ENCODE assay signal across 23 cellular contexts in the genomic region with DNA sequence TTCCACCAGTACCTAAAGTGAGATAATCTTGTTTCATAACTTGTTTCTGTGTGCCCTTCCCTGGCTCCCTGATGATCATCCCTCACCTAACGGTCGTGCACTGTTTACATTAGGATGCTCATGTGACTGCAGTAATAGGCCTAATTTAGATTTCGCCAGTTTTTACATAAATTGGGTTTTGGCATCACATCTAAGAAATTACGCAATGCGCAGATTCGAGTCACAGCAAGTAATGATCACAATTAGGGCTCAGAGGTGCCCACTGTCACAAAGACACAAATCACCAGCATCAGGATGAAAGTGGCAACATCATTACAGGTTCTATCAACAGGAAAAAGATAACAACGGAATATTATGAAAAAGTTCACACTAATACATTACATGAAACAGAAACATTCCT.
DNase-seq lines count a peak whose midpoint lies in the region; ATAC-seq, FAIRE-seq and TF ChIP-seq lines count a peak whose summit lies in the region.
"Had no signal": no experiment of that assay in that cellular context is flagged by ENCODE, and none has a peak within 500 bp of the region (broad histone marks: within the 10 kb centered on the region; RNA-seq: fewer than 3 reads in every experiment).

No MANE protein-coding gene starts in this region.

- H2AFZ ChIP-seq in HepG2 (ENCODE audit: low read length) = no peak overlapping the region
- H2AFZ ChIP-seq in Karpas-422 (ENCODE audit: low read length) = no peak overlapping the region

- CTCF ChIA-PET in HepG2 (lab: Yijun Ruan, JAX; ENCODE audit: low intra/inter-chr PET ratio, low total read pairs) = no interaction called here

- WGBS in HepG2 (ENCODE audit: low lambda C conversion rate) = 94% methylated on average over 7 of the region's 7 CpGs
- whole genome bisulfite sequencing in right lobe of liver (ENCODE audit: insufficient coverage, low coverage, low lambda C conversion rate, missing lambda C conversion rate) = 55% methylated on average over 7 of the region's 7 CpGs

- peaks cover 1% of the 10 kb centered on the region for H3K27me3 Mint-ChIP-seq in endothelial cell (ENCODE audit: unreplicated experiment)
- H3K27me3 Mint-ChIP-seq: CD4-positive, alpha-beta memory T cell had no signal

- H3K9me3 ChIP-seq in HepG2 (ENCODE audit: low read length) = no peaks in the 10 kb centered on the region
- H3K9me3 ChIP-seq in right lobe of liver = no peaks in the 10 kb centered on the region
- H3K9me3 ChIP-seq in Karpas-422 (ENCODE audit: low read length) = no peaks in the 10 kb centered on the region
- H3K9me3 ChIP-seq: A549, Caco-2, SK-N-SH had no signal

- peaks cover 2% of the 10 kb centered on the region for H3K79me2 ChIP-seq in HepG2 (ENCODE audit: insufficient read depth, low read length)
- peaks cover 82% of the 10 kb centered on the region for H3K79me2 ChIP-seq in Karpas-422 (ENCODE audit: low read length)

- H3K9ac ChIP-seq in HepG2 (ENCODE audit: insufficient read depth, low read depth, low read length) (no peak overlapping the region), Karpas-422 (ENCODE audit: low read length) (no peak overlapping the region)
- H3K9ac ChIP-seq: BLaER1 treated with 17β-estradiol and CSF1 and Interleukin-3, amounts not matched to agents 10 nM and 100 nM; SK-N-SH had no signal

- no TSS peak for BruUV-seq in HepG2 (replicated peaks; lab: Mats Ljungman, UMichigan)

- no peak for TF ChIP-seq RAD21 in HepG2 (CRISPR knock-in tag; IDR thresholded peaks at IDR 0.05)

- DNase-seq in HepG2 (ENCODE audit: low spot score) (no peak), right lobe of liver (no peak), NCI-H2227 (lab: John Stamatoyannopoulos, UW; ENCODE audit: unreplicated experiment) (peak; percentile 3), endothelial cell (ENCODE audit: low spot score) (no peak), Karpas-422 (no peak), RPMI8226 (no peak)
- DNase-seq: AML-193; Caco-2; CD4-positive, alpha-beta memory T cell; DMS79 treated with DMSO at 0.1 percent for 48 hours; GF-D8; NCI-H1092; NCI-H1436 treated with DMSO at 0.1 percent for 48 hours; NCI-H2029; NCI-H510A; SK-N-SH; T-helper 2 cell had no signal

- H3K4me3 ChIP-seq in HepG2 (replicated peaks in 1 of 3; ENCODE audit: insufficient read depth in 1 of 3, low read depth in 2 of 3, low read length in 3 of 3) (no peak overlapping the region), right lobe of liver (no peak overlapping the region), Karpas-422 (ENCODE audit: low read length) (no peak overlapping the region)
- H3K4me3 ChIP-seq: A549; BLaER1 treated with 17β-estradiol and CSF1 and Interleukin-3, amounts not matched to agents 10 nM and 100 nM had no signal

- no peak for ATAC-seq in HepG2
- ATAC-seq in right lobe of liver = no peak
- no peak for ATAC-seq in GM21381 (IDR thresholded peaks at IDR 0.05; ENCODE audit: unreplicated experiment)
- ATAC-seq: A549 had no signal

- no peaks in the 10 kb centered on the region for H3K27me3 ChIP-seq in HepG2 (ENCODE audit: control insufficient read depth in 1 of 2, insufficient read depth in 2 of 2, low read length in 2 of 2)
- H3K27me3 ChIP-seq in right lobe of liver = no peaks in the 10 kb centered on the region
- H3K27me3 ChIP-seq in Karpas-422 (ENCODE audit: low read length) = no peaks in the 10 kb centered on the region
- H3K27me3 ChIP-seq: BLaER1 treated with 17β-estradiol and CSF1 and Interleukin-3, amounts not matched to agents 10 nM and 100 nM had no signal

- H3K27ac Mint-ChIP-seq in endothelial cell (ENCODE audit: unreplicated experiment) = no peak overlapping the region

- no peak for TF ChIP-seq EP300 in HepG2 (IDR thresholded peaks at IDR 0.05; ENCODE audit: low read depth in 2 of 2, low read length in 2 of 2)
- no peak for TF ChIP-seq EP300 in HepG2 (CRISPR knock-in tag; IDR thresholded peaks at IDR 0.05; ENCODE audit: borderline replicate concordance)

- no peak for TF ChIP-seq CTCF in HepG2 (CRISPR knock-in tag; IDR thresholded peaks at IDR 0.05)
- no peak for TF ChIP-seq CTCF in right lobe of liver (IDR thresholded peaks at IDR 0.05)
- TF ChIP-seq CTCF in endothelial cell (IDR thresholded peaks at IDR 0.05; ENCODE audit: unreplicated experiment) = no peak

- TF ChIP-seq POLR2A in HepG2 (IDR thresholded peaks at IDR 0.05; ENCODE audit: insufficient read depth in 1 of 2, low read depth in 2 of 2, low read length in 2 of 2) (no peak), right lobe of liver (IDR thresholded peaks at IDR 0.05) (no peak)

- no peaks in the 10 kb centered on the region for H3K9me2 ChIP-seq in Karpas-422 (replicated peaks; ENCODE audit: insufficient read depth, low read length)
- H3K9me2 ChIP-seq: SK-N-SH had no signal

- H3K27ac ChIP-seq in HepG2 (ENCODE audit: extremely low read length, insufficient read depth, low read length) (no peak overlapping the region), right lobe of liver (no peak overlapping the region), Karpas-422 (ENCODE audit: low read length) (no peak overlapping the region)
- H3K27ac ChIP-seq: A549; BLaER1 treated with 17β-estradiol and CSF1 and Interleukin-3, amounts not matched to agents 10 nM and 100 nM had no signal

- POLR2A ChIA-PET in HepG2 (lab: Yijun Ruan, JAX) = no interaction called here

- H3K36me3 ChIP-seq in HepG2 (replicated peaks in 1 of 2; ENCODE audit: control insufficient read depth in 1 of 2, insufficient read depth in 2 of 2, low read length in 2 of 2) (peaks cover 25 to 80% of the 10 kb centered on the region in 2 experiments), right lobe of liver (peaks cover 0 to 36% (median 13%) of the 10 kb centered on the region in 4 donors), Karpas-422 (ENCODE audit: insufficient read depth, low read length) (peaks cover 69% of the 10 kb centered on the region)

- peak overlapping the region; percentile 6 for H3K4me3 Mint-ChIP-seq in endothelial cell (ENCODE audit: unreplicated experiment)
- H3K4me3 Mint-ChIP-seq: CD4-positive, alpha-beta memory T cell had no signal

- in situ Hi-C loops in HepG2 (cut with HindIII; ENCODE audit: extremely low pct_ligation_motif_present, low pct_unique_long_range_greater_than_20kb) = no loop called here

- no peak overlapping the region for H3K4me2 ChIP-seq in HepG2 (ENCODE audit: low read depth, low read length)
- H3K4me2 ChIP-seq in Karpas-422 (ENCODE audit: low read depth, low read length, poor library complexity, severe bottlenecking) = no peak overlapping the region
- H3K4me2 ChIP-seq: A549; BLaER1 treated with 17β-estradiol and CSF1 and Interleukin-3, amounts not matched to agents 10 nM and 100 nM; SK-N-SH had no signal

- intact Hi-C loops in HepG2 (cut with micrococcal nuclease; ENCODE audit: unreplicated experiment) = no loop called here
- intact Hi-C loops in right lobe of liver (cut with DNase I) = no loop called here

- H3K4me1 ChIP-seq in HepG2 (ENCODE audit: insufficient read depth, low read length) (no peaks in the 10 kb centered on the region), right lobe of liver (no peaks in the 10 kb centered on the region), Karpas-422 (ENCODE audit: low read length) (no peaks in the 10 kb centered on the region)
- H3K4me1 ChIP-seq: A549, Caco-2 had no signal

- FAIRE-seq in HepG2 (lab: Jason Lieb, UNC) = no peak
- FAIRE-seq: GM12891, HTR-8/SVneo, RCC 7860 had no signal

- peaks cover 6% of the 10 kb centered on the region; the same call in 1 of the 2 replicates for H4K20me1 ChIP-seq in HepG2 (ENCODE audit: insufficient read depth, low read length)
- H4K20me1 ChIP-seq in Karpas-422 (ENCODE audit: insufficient read depth, low read depth, low read length) = no peaks in the 10 kb centered on the region

- no peaks in the 10 kb centered on the region for H3K9me3 Mint-ChIP-seq in endothelial cell (ENCODE audit: unreplicated experiment)

- peaks cover 15% of the 10 kb centered on the region for H3K36me3 Mint-ChIP-seq in endothelial cell (ENCODE audit: low read depth, unreplicated experiment)

- H3K4me1 Mint-ChIP-seq in endothelial cell (ENCODE audit: unreplicated experiment) = no peaks in the 10 kb centered on the region

TF ChIP-seq in HepG2, 621 proteins besides CTCF, POLR2A, EP300 and RAD21:
- TF ChIP-seq KLF16 (CRISPR knock-in tag; IDR thresholded peaks at IDR 0.05) = no peak
- peak; percentile 16 for TF ChIP-seq RBM22 (optimal IDR thresholded peaks at IDR 0.05; ENCODE audit: low read length)
- peak; percentile 78 for TF ChIP-seq CEBPB (IDR thresholded peaks at IDR 0.05; ENCODE audit: borderline replicate concordance, low read depth, low read length)
